ENCODE assay signal across 18 cellular contexts in the genomic region with DNA sequence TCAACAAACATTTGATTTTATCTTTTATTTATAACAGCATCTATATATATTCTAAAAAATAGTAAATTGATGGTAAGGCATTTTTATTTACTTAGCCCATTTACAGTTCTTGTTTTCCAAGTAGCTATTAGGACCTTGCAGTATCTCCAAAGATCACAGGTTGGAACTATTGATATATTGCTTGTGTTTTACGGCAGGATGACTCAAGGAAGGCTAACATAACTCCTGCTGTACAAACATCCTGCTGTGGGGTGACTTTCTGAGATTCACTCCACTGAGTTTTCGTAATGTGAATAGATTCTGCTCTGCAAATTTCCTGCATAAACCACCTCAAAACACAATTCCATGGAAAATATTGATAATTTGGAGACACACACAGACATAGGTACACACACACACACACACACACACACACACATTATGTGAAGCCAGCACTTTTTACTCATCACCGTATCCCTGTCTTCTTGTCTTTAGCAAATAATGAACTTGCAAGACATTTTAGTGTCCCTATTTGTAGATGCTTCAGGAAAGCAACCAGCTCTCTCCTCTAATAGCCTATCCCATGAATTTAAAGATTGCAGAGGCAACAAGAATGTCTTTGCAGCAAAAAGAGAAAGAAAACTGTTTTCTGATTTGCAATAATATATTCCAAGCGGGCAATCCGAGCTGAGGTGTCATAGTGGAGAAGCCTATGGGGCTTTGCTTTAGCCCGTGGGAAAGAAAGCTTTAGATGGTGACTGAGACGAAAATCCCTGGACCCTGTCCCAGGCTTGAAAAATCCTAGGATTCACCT. TPM values are rescaled to one million over a fixed set of nuclear protein-coding genes. Genes with fewer than 3 reads are reported as not detected.
DNase-seq lines count a peak whose midpoint lies in the region; ATAC-seq and TF ChIP-seq lines count a peak whose summit lies in the region.
"Had no signal": no experiment of that assay in that cellular context is flagged by ENCODE, and none has a peak within 500 bp of the region (broad histone marks: within the 10 kb centered on the region; RNA-seq: fewer than 3 reads in every experiment).

No MANE protein-coding gene starts in this region.

- H3K36me3 ChIP-seq in lower lobe of right lung: no peaks in the 10 kb centered on the region
- H3K36me3 ChIP-seq: gastroesophageal sphincter had no signal

- peaks cover 0 to 5% (median 2%) of the 10 kb centered on the region in 5 donors for H3K27me3 Mint-ChIP-seq in naive thymus-derived CD8-positive, alpha-beta T cell

- POLR2A ChIA-PET in naive thymus-derived CD8-positive, alpha-beta T cell (lab: Charles Lee): no interaction called here

- H3K4me3 Mint-ChIP-seq in stimulated activated effector memory CD8-positive, alpha-beta T cell treated with anti-CD3 and anti-CD28 coated beads, Interleukin-12 subunit alpha, Interleukin-12 subunit beta, amount 100 ng/mL, for 72 hours: no peak overlapping the region
- H3K4me3 Mint-ChIP-seq in naive thymus-derived CD8-positive, alpha-beta T cell: no peak overlapping the region
- H3K4me3 Mint-ChIP-seq: CD4-positive, alpha-beta memory T cell; effector memory CD8-positive, alpha-beta T cell; immature natural killer cell had no signal

- no peaks in the 10 kb centered on the region for H3K36me3 Mint-ChIP-seq in stimulated activated effector memory CD8-positive, alpha-beta T cell treated with anti-CD3 and anti-CD28 coated beads, Interleukin-12 subunit alpha, Interleukin-12 subunit beta, amount 100 ng/mL, for 72 hours
- H3K36me3 Mint-ChIP-seq in naive thymus-derived CD8-positive, alpha-beta T cell: no peaks in the 10 kb centered on the region
- H3K36me3 Mint-ChIP-seq: CD4-positive, alpha-beta memory T cell; immature natural killer cell had no signal

- TF ChIP-seq CTCF in choroid plexus epithelial cell (conservative IDR thresholded peaks at IDR 0.05; ENCODE audit: low read depth, low read length) (no peak), lower lobe of right lung (IDR thresholded peaks at IDR 0.05) (no peak)

- no peaks in the 10 kb centered on the region for H3K9me3 Mint-ChIP-seq in stimulated activated effector memory CD8-positive, alpha-beta T cell treated with anti-CD3 and anti-CD28 coated beads, Interleukin-12 subunit alpha, Interleukin-12 subunit beta, amount 100 ng/mL, for 72 hours
- H3K9me3 Mint-ChIP-seq in naive thymus-derived CD8-positive, alpha-beta T cell: no peaks in the 10 kb centered on the region
- H3K9me3 Mint-ChIP-seq: CD4-positive, alpha-beta memory T cell; effector memory CD8-positive, alpha-beta T cell; immature natural killer cell had no signal

- no peaks in the 10 kb centered on the region for H3K4me1 Mint-ChIP-seq in stimulated activated effector memory CD8-positive, alpha-beta T cell treated with anti-CD3 and anti-CD28 coated beads, Interleukin-12 subunit alpha, Interleukin-12 subunit beta, amount 100 ng/mL, for 72 hours
- H3K4me1 Mint-ChIP-seq in naive thymus-derived CD8-positive, alpha-beta T cell: no peaks in the 10 kb centered on the region
- H3K4me1 Mint-ChIP-seq: CD4-positive, alpha-beta memory T cell; immature natural killer cell had no signal

- DNase-seq in NCI-H2081 (lab: John Stamatoyannopoulos, UW) (peak; percentile 17 to 30), NCI-H2081 treated with DMSO at 0.1 percent for 48 hours (lab: John Stamatoyannopoulos, UW) (no peak), choroid plexus epithelial cell (ENCODE audit: low read depth) (peak; percentile 30), lower lobe of right lung (no peak), dermis blood vessel endothelial cell (no peak)
- DNase-seq in stimulated activated effector memory CD8-positive, alpha-beta T cell treated with anti-CD3 and anti-CD28 coated beads, Interleukin-12 subunit alpha, Interleukin-12 subunit beta, amount 100 ng/mL, for 72 hours (ENCODE audit: low spot score in 2 of 2): no peak
- no peak for DNase-seq in naive thymus-derived CD8-positive, alpha-beta T cell
- DNase-seq: activated naive CD4-positive, alpha-beta T cell; CD4-positive, alpha-beta memory T cell; effector memory CD8-positive, alpha-beta T cell; immature natural killer cell; testis had no signal

- ATAC-seq in lower lobe of right lung (peak in 1 of 2 donors; percentile 68), HG03378 (IDR thresholded peaks at IDR 0.05; ENCODE audit: unreplicated experiment) (no peak)
- no peak for ATAC-seq in stimulated activated effector memory CD8-positive, alpha-beta T cell treated with anti-CD3 and anti-CD28 coated beads, Interleukin-12 subunit alpha, Interleukin-12 subunit beta, amount 100 ng/mL, for 72 hours
- no peak for ATAC-seq in naive thymus-derived CD8-positive, alpha-beta T cell
- ATAC-seq: body of pancreas; effector memory CD8-positive, alpha-beta T cell; gastroesophageal sphincter; SK-N-SH treated with all-trans-retinoic acid at 6 μM for 48 hours had no signal

- H3K4me1 ChIP-seq in lower lobe of right lung: no peaks in the 10 kb centered on the region
- H3K4me1 ChIP-seq: body of pancreas, gastroesophageal sphincter, testis had no signal

- H3K27ac ChIP-seq in lower lobe of right lung: peak overlapping the region; percentile 25
- H3K27ac ChIP-seq: gastroesophageal sphincter, testis had no signal

- intact Hi-C loops in lower lobe of right lung (cut with DNase I): no loop called here

- no peaks in the 10 kb centered on the region for H3K27me3 ChIP-seq in lower lobe of right lung (ENCODE audit: low read depth)
- H3K27me3 ChIP-seq: body of pancreas, gastroesophageal sphincter, testis had no signal

- no peak overlapping the region for H3K4me3 ChIP-seq in choroid plexus epithelial cell (ENCODE audit: low read depth, low read length)
- peak overlapping the region; percentile 43 for H3K4me3 ChIP-seq in lower lobe of right lung
- H3K4me3 ChIP-seq: body of pancreas, gastroesophageal sphincter, testis had no signal

- no peaks in the 10 kb centered on the region for H3K9me3 ChIP-seq in lower lobe of right lung
- H3K9me3 ChIP-seq: body of pancreas, gastroesophageal sphincter, testis had no signal

- H3K27ac Mint-ChIP-seq in stimulated activated effector memory CD8-positive, alpha-beta T cell treated with anti-CD3 and anti-CD28 coated beads, Interleukin-12 subunit alpha, Interleukin-12 subunit beta, amount 100 ng/mL, for 72 hours: no peak overlapping the region
- no peak overlapping the region for H3K27ac Mint-ChIP-seq in naive thymus-derived CD8-positive, alpha-beta T cell
- H3K27ac Mint-ChIP-seq: effector memory CD8-positive, alpha-beta T cell; immature natural killer cell had no signal

RNA-seq across cellular contexts. Expression of gene AGR2, which starts 0.7 kb away (rescaled TPM):
- total RNA-seq in lower lobe of right lung: 93.0 TPM
- 0.51 TPM in 1 of 2 replicates, not detected in the other for total RNA-seq in dermis blood vessel endothelial cell
- not detected for total RNA-seq in naive thymus-derived CD8-positive, alpha-beta T cell
- not detected for polyA plus RNA-seq in naive thymus-derived CD8-positive, alpha-beta T cell
- total RNA-seq: A673; CD4-positive, alpha-beta memory T cell; pulmonary artery endothelial cell had no signal
- polyA plus RNA-seq: CD4-positive, alpha-beta memory T cell; immature natural killer cell had no signal

RNA-seq across cellular contexts. Expression of gene TSPAN13, which starts 50.5 kb away (rescaled TPM):
- total RNA-seq in lower lobe of right lung: 120 TPM
- total RNA-seq in dermis blood vessel endothelial cell: 64.4 and 69.8 TPM in 2 replicates
- 1 to 10 TPM; 1.2 to 1.4 TPM for total RNA-seq in naive thymus-derived CD8-positive, alpha-beta T cell
- under 1 TPM in 2 of 3 donors, not detected in 1; 0.12 to 0.19 TPM for polyA plus RNA-seq in naive thymus-derived CD8-positive, alpha-beta T cell
- total RNA-seq: CD4-positive, alpha-beta memory T cell had no signal

Comparison
In these comparisons a context has a peak if more than half of its experiments do, and no peak if none do; other contexts are left out.
1. DNase-seq: peak in NCI-H2081 (2 of 2) and choroid plexus epithelial cell (single experiment); none in NCI-H2081 treated with DMSO at 0.1 percent for 48 hours (single experiment), lower lobe of right lung (single experiment), dermis blood vessel endothelial cell (single experiment), stimulated activated effector memory CD8-positive, alpha-beta T cell treated with anti-CD3 and anti-CD28 coated beads, Interleukin-12 subunit alpha, Interleukin-12 subunit beta, amount 100 ng/mL, for 72 hours (0 of 2) and naive thymus-derived CD8-positive, alpha-beta T cell (0 of 10).
2. RNA of gene AGR2, which starts 0.7 kb away (total RNA-seq): 93.0 TPM in lower lobe of right lung (single experiment); 0.51 TPM in dermis blood vessel endothelial cell and not detected in naive thymus-derived CD8-positive, alpha-beta T cell; every median in the first group is over 10 times any median in the second.
3. RNA of gene TSPAN13, which starts 50.5 kb away (total RNA-seq): 120 TPM in lower lobe of right lung (single experiment) and 64.4 to 69.8 TPM in dermis blood vessel endothelial cell; 1.2 to 1.4 TPM in naive thymus-derived CD8-positive, alpha-beta T cell; every median in the first group is over 10 times any median in the second.